8 cellular contexts compared by ENCODE assay signal in the genomic region with DNA sequence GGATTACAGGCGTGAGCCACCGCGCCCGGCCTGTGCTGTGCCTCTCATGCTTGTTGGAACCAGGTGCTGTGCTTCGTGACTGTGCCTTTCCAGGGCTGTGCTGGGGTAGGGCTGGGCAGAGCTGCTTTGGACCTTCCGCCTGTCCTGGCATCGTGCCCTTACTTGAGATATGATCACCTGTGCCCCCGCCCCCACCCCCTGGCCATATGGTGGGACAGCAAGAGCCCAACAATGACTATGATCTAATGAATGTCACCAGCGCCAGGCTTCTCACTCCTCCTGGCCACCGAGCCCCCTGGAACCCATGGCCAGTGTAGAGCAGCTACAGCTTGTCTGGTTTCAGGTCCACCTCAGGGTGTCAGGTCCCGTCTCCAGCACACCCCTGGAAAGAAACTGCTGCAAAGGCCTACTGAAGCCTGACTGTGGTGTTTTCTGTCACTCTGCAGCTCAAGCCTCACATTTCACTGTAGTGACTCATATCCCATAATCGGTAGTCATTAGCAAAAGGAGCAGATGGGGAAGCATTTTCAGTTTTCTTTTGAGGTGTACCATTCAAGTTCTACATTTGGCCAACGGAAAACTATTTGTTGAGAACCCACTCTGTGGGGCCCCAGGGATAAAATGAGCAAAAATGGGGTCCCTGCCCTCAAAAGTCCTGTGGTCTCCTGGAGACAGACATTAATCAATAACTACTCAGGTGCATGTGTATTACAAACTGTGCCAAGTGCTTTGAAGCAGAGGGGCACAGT. TPM values are rescaled to one million over a fixed set of nuclear protein-coding genes. Genes with fewer than 3 reads are reported as not detected.
DNase-seq lines count a peak whose midpoint lies in the region; ATAC-seq and TF ChIP-seq lines count a peak whose summit lies in the region.

No MANE protein-coding gene starts in this region.

- peaks cover 14% of the 10 kb centered on the region; the same call in 1 of the 2 replicates for H3K36me3 ChIP-seq in ACC112 (ENCODE audit: insufficient read depth, low read length)
- H3K36me3 ChIP-seq in psoas muscle (ENCODE audit: insufficient read depth in 1 of 2, low read depth in 1 of 2): peaks cover 0 to 62% of the 10 kb centered on the region in 2 donors

- CTCF ChIA-PET in HEK293T (lab: Yijun Ruan, JAX): no interaction called here

- no peaks in the 10 kb centered on the region for H3K79me2 ChIP-seq in ACC112 (ENCODE audit: control insufficient read depth, insufficient read depth, low read length, unreplicated experiment)

- H3K4me3 ChIP-seq in ACC112 (ENCODE audit: low read depth, low read length) (peak overlapping the region; percentile 6; the same call in 1 of the 2 replicates), cardiac fibroblast (replicated peaks in 1 of 2; ENCODE audit: low read depth in 2 of 2, low read length in 2 of 2) (no peak overlapping the region), psoas muscle (peak overlapping the region; percentile 1)

- peak; percentile 91 for ATAC-seq in GM18517 (IDR thresholded peaks at IDR 0.05; ENCODE audit: unreplicated experiment)
- ATAC-seq in HG02870 (IDR thresholded peaks at IDR 0.05; ENCODE audit: unreplicated experiment): peak; percentile 89
- ATAC-seq in psoas muscle: peak; percentile 74 to 81 (median 80)

- no peaks in the 10 kb centered on the region for H3K27me3 ChIP-seq in ACC112 (ENCODE audit: insufficient read depth, low read length)
- H3K27me3 ChIP-seq in psoas muscle (ENCODE audit: insufficient read depth in 3 of 3, low read length in 2 of 3): no peaks in the 10 kb centered on the region

- peak; percentile 77 to 84 for DNase-seq in NOMO-1 (lab: John Stamatoyannopoulos, UW; ENCODE audit: unreplicated experiment in 2 of 2)
- peak; percentile 65 to 69 for DNase-seq in cardiac fibroblast (ENCODE audit: low read depth in 2 of 2)
- peak in 1 of 2 donors; percentile 46 for DNase-seq in psoas muscle
- no peak for DNase-seq in HEK293T (ENCODE audit: extremely low spot score)
- DNase-seq in SHP77 treated with DMSO at 0.1 percent for 48 hours (lab: John Stamatoyannopoulos, UW): no peak

- 39 to 64% (median 42%) methylated on average over 13 of the region's 13 CpGs for WGBS in psoas muscle, 3 donors

- H3K9me3 ChIP-seq in psoas muscle: no peaks in the 10 kb centered on the region

- H3K4me1 ChIP-seq in ACC112 (ENCODE audit: control insufficient read depth, insufficient read depth, low read length, unreplicated experiment) (peaks cover 14% of the 10 kb centered on the region), psoas muscle (peaks cover 25% of the 10 kb centered on the region)

- POLR2A ChIA-PET in HEK293T (lab: Yijun Ruan, JAX): no interaction called here

- H3K27ac ChIP-seq in ACC112 (ENCODE audit: low read depth, low read length): peak overlapping the region; percentile 8
- peak overlapping the region; percentile 77 for H3K27ac ChIP-seq in psoas muscle

- H2AFZ ChIP-seq in ACC112 (ENCODE audit: low read length, unreplicated experiment): no peak overlapping the region

- TF ChIP-seq CTCF in cardiac fibroblast (IDR thresholded peaks at IDR 0.05; ENCODE audit: low read depth, low read length) (no peak), psoas muscle (IDR thresholded peaks at IDR 0.05) (no peak)

- intact Hi-C loops in psoas muscle (cut with DNase I): no loop called here

TF ChIP-seq in HEK293T, 16 proteins besides CTCF, POLR2A, EP300 and RAD21:
- TF ChIP-seq, protein P1, sequence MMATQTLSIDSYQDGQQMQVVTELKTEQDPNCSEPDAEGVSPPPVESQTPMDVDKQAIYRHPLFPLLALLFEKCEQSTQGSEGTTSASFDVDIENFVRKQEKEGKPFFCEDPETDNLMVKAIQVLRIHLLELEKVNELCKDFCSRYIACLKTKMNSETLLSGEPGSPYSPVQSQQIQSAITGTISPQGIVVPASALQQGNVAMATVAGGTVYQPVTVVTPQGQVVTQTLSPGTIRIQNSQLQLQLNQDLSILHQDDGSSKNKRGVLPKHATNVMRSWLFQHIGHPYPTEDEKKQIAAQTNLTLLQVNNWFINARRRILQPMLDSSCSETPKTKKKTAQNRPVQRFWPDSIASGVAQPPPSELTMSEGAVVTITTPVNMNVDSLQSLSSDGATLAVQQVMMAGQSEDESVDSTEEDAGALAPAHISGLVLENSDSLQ (IDR thresholded peaks at IDR 0.05): no peak
- no peak for TF ChIP-seq SUZ12 (IDR thresholded peaks at IDR 0.05)
- TF ChIP-seq LEF1 (IDR thresholded peaks at IDR 0.05; ENCODE audit: borderline replicate concordance): no peak
- no peak for TF ChIP-seq FOXK2 (IDR thresholded peaks at IDR 0.05)
- no peak for TF ChIP-seq FOXM1 (IDR thresholded peaks at IDR 0.05; ENCODE audit: borderline replicate concordance)

RNA-seq across cellular contexts. Expression of a gene that starts 22.1 kb away (rescaled TPM):
- total RNA-seq in psoas muscle: 10 to 100 TPM in 2 of 4 donors, 1 to 10 TPM in 2; 4.9 to 11.0 (median 9.3) TPM
- 1 to 10 TPM; 5.7 to 8.0 (median 6.0) TPM for polyA plus RNA-seq in psoas muscle

RNA-seq across cellular contexts. Expression of a gene that starts 37.5 kb away (rescaled TPM):
- 10 to 100 TPM; 16.8 to 33.0 (median 22.6) TPM for total RNA-seq in psoas muscle
- 10 to 100 TPM in 1 of 3 donors, 1 to 10 TPM in 2; 7.0 to 19.8 (median 8.9) TPM for polyA plus RNA-seq in psoas muscle

RNA-seq across cellular contexts. Expression of a gene that starts 46.9 kb away (rescaled TPM):
- 10 to 100 TPM; 41.7 to 77.8 (median 64.9) TPM for total RNA-seq in psoas muscle
- polyA plus RNA-seq in psoas muscle: 10 to 100 TPM; 29.1 to 80.3 (median 41.4) TPM

RNA-seq across cellular contexts. Expression of a gene that starts 47.2 kb away (rescaled TPM):
- total RNA-seq in psoas muscle: 100 to 1,000 TPM; 145 to 178 (median 157) TPM
- polyA plus RNA-seq in psoas muscle: 100 to 1,000 TPM in 1 of 3 donors, 10 to 100 TPM in 2; 50.0 to 117 (median 59.9) TPM

Comparison
In these comparisons a context has a peak if more than half of its experiments do, and no peak if none do; other contexts are left out.
1. H3K4me3 ChIP-seq: peak in ACC112 (single experiment) and psoas muscle (single experiment); none in cardiac fibroblast (0 of 2).
2. DNase-seq: peak in NOMO-1 (2 of 2) and cardiac fibroblast (2 of 2); none in HEK293T (single experiment) and SHP77 treated with DMSO at 0.1 percent for 48 hours (single experiment).
3. Peak in every context shown above with its lines, with median percentiles within 50 percentile points of each other: ATAC-seq.